ENCODE assay signal across 18 cellular contexts in genomic region chr2:28898048-28898447, GRCh38. TPM values are rescaled to one million over a fixed set of nuclear protein-coding genes. Genes with fewer than 3 reads are reported as not detected.
DNase-seq lines count a peak whose midpoint lies in the region; ATAC-seq lines count a peak whose summit lies in the region.
"Had no signal": no experiment of that assay in that cellular context is flagged by ENCODE, and none has a peak within 500 bp of the region (broad histone marks: within the 10 kb centered on the region; RNA-seq: fewer than 3 reads in every experiment).

No MANE protein-coding gene starts in this region.

- peak overlapping the region; percentile 1 for H3K4me3 Mint-ChIP-seq in activated CD4-positive, alpha-beta memory T cell treated with anti-CD3 and anti-CD28 coated beads, Interleukin-2, amount 10 ng/mL, durations not matched to agents 7 days and 5 days

- no peak overlapping the region for H3K14ac ChIP-seq in mesenchymal stem cell (ENCODE audit: low read length in 2 of 2)

- H3K18ac ChIP-seq in mesenchymal stem cell (ENCODE audit: low read depth in 1 of 2, low read length in 2 of 2), result no peak overlapping the region

- peaks cover 59% of the 10 kb centered on the region for H3K4me1 Mint-ChIP-seq in activated CD4-positive, alpha-beta memory T cell treated with anti-CD3 and anti-CD28 coated beads, Interleukin-2, amount 10 ng/mL, durations not matched to agents 7 days and 5 days

- H3K27me3 Mint-ChIP-seq in activated CD4-positive, alpha-beta memory T cell treated with anti-CD3 and anti-CD28 coated beads, Interleukin-2, amount 10 ng/mL, durations not matched to agents 7 days and 5 days, result no peaks in the 10 kb centered on the region

- H3K9me3 ChIP-seq in HAP-1, result no peaks in the 10 kb centered on the region
- no peaks in the 10 kb centered on the region for H3K9me3 ChIP-seq in mesenchymal stem cell (ENCODE audit: control insufficient read depth, low read length)
- H3K9me3 ChIP-seq: thyroid gland had no signal

- POLR2A ChIA-PET in activated CD4-positive, alpha-beta memory T cell treated with anti-CD3 and anti-CD28 coated beads, Interleukin-2, amount 10 ng/mL, durations not matched to agents 7 days and 5 days (lab: Charles Lee), result interaction anchor here (5.4 kb wide), 1 partner anchor 28 kb away, joined by 114 read pairs; the partner anchor contains the start of gene TRMT61B

- H2BK15ac ChIP-seq in mesenchymal stem cell (ENCODE audit: low read depth, poor library complexity, severe bottlenecking), result no peak overlapping the region

- H3K27ac Mint-ChIP-seq in activated CD4-positive, alpha-beta memory T cell treated with anti-CD3 and anti-CD28 coated beads, Interleukin-2, amount 10 ng/mL, durations not matched to agents 7 days and 5 days, result no peak overlapping the region
- H3K27ac Mint-ChIP-seq: nephron had no signal

- peaks cover 11% of the 10 kb centered on the region for H3K36me3 Mint-ChIP-seq in activated CD4-positive, alpha-beta memory T cell treated with anti-CD3 and anti-CD28 coated beads, Interleukin-2, amount 10 ng/mL, durations not matched to agents 7 days and 5 days (ENCODE audit: low read depth)

- H3K36me3 ChIP-seq in HAP-1 (replicated peaks) (peaks cover 35% of the 10 kb centered on the region), mesenchymal stem cell (ENCODE audit: control insufficient read depth in 1 of 2, insufficient read depth in 2 of 2, low read depth in 1 of 2, low read length in 2 of 2) (peaks cover 0 to 11% of the 10 kb centered on the region in 2 experiments)

- no peak overlapping the region for H3K4ac ChIP-seq in mesenchymal stem cell (ENCODE audit: low read depth in 1 of 2, low read length in 2 of 2)

- no peaks in the 10 kb centered on the region for H3K9me3 Mint-ChIP-seq in activated CD4-positive, alpha-beta memory T cell treated with anti-CD3 and anti-CD28 coated beads, Interleukin-2, amount 10 ng/mL, durations not matched to agents 7 days and 5 days

- no peak overlapping the region for H3K23ac ChIP-seq in mesenchymal stem cell (ENCODE audit: low read length in 2 of 2)

- H3K79me1 ChIP-seq in mesenchymal stem cell (replicated peaks; ENCODE audit: low read length, poor library complexity, severe bottlenecking), result no peaks in the 10 kb centered on the region

- peak overlapping the region; percentile 4 for H3K9ac ChIP-seq in mesenchymal stem cell (ENCODE audit: low read length)

- H4K8ac ChIP-seq in mesenchymal stem cell (ENCODE audit: low read length), result no peak overlapping the region

- no peaks in the 10 kb centered on the region for H3K27me3 ChIP-seq in HAP-1 (ENCODE audit: low read depth)
- no peaks in the 10 kb centered on the region for H3K27me3 ChIP-seq in mesenchymal stem cell (ENCODE audit: control insufficient read depth in 1 of 2, insufficient read depth in 1 of 2, low read length in 2 of 2)
- H3K27me3 ChIP-seq: dorsolateral prefrontal cortex, thyroid gland had no signal

- H3K4me2 ChIP-seq in mesenchymal stem cell (ENCODE audit: low read length, poor library complexity, severe bottlenecking), result peak overlapping the region; percentile 17

- no peak overlapping the region for H2AFZ ChIP-seq in mesenchymal stem cell (ENCODE audit: low read depth, low read length)

- H3K4me3 ChIP-seq in HAP-1 (peak overlapping the region; percentile 93; the same call in 1 of the 2 replicates), mesenchymal stem cell (ENCODE audit: insufficient read depth in 1 of 2, low read depth in 1 of 2, low read length in 2 of 2) (no peak overlapping the region)
- H3K4me3 ChIP-seq: dorsolateral prefrontal cortex, thyroid gland had no signal

- H4K91ac ChIP-seq in mesenchymal stem cell (ENCODE audit: low read length), result no peak overlapping the region

- CTCF ChIA-PET in activated CD4-positive, alpha-beta memory T cell treated with anti-CD3 and anti-CD28 coated beads, Interleukin-2, amount 10 ng/mL, durations not matched to agents 7 days and 5 days (lab: Charles Lee), result interaction anchor here (0.5 kb wide), 1 partner anchor 552 kb away, joined by 3 read pairs; no protein-coding TSS in a partner anchor

- H3K4me1 ChIP-seq in HAP-1 (peaks cover 35% of the 10 kb centered on the region), mesenchymal stem cell (ENCODE audit: control insufficient read depth, insufficient read depth, low read depth, low read length) (peaks cover 4% of the 10 kb centered on the region)

- H2AK5ac ChIP-seq in mesenchymal stem cell (ENCODE audit: low read length, severe bottlenecking), result no peak overlapping the region

- ATAC-seq in GM21528 (IDR thresholded peaks at IDR 0.05; ENCODE audit: low FRiP score, unreplicated experiment), result no peak

- H2BK5ac ChIP-seq in mesenchymal stem cell (ENCODE audit: low read depth, low read length, poor library complexity, severe bottlenecking), result no peak overlapping the region

- no peak overlapping the region for H2BK12ac ChIP-seq in mesenchymal stem cell (ENCODE audit: low read length in 2 of 2)

- H2BK120ac ChIP-seq in mesenchymal stem cell (ENCODE audit: low read depth, low read length), result no peak overlapping the region

- no peak overlapping the region for H3K27ac ChIP-seq in mesenchymal stem cell (ENCODE audit: low read length, poor library complexity, severe bottlenecking)
- H3K27ac ChIP-seq: dorsolateral prefrontal cortex, thyroid gland had no signal

- peak; percentile 12 for DNase-seq in NCI-H82 (lab: John Stamatoyannopoulos, UW)
- DNase-seq in NCI-H82 treated with DMSO at 0.1 percent for 48 hours (lab: John Stamatoyannopoulos, UW; ENCODE audit: unreplicated experiment), result no peak
- DNase-seq in HAP-1 (ENCODE audit: low spot score in 2 of 2), result no peak
- DNase-seq in activated CD4-positive, alpha-beta memory T cell treated with anti-CD3 and anti-CD28 coated beads, Interleukin-2, amount 10 ng/mL, durations not matched to agents 7 days and 5 days, result no peak
- DNase-seq in mesenchymal stem cell, result no peak
- DNase-seq in anterior cingulate cortex (lab: John Stamatoyannopoulos, UW), result no peak
- DNase-seq in NCI-H2171 treated with DMSO at 0.1 percent for 48 hours (lab: John Stamatoyannopoulos, UW), result no peak
- DNase-seq: 8988T; activated CD8-positive, alpha-beta memory T cell treated with anti-CD3 and anti-CD28 coated beads for 24 hours; aorta; DMS53; dorsolateral prefrontal cortex; foreskin fibroblast; kidney; NCI-H187; thyroid gland had no signal

- in situ Hi-C loops in HAP-1 (cut with MboI; ENCODE audit: low sequenced_read_pairs), result no loop called here

- no CpG with 5 or more reads among the region's 1 CpG for WGBS in mesenchymal stem cell

RNA-seq across cellular contexts. Expression of gene WDR43, which starts 3.6 kb away (rescaled TPM):
- 10 to 100 TPM; 45.5 to 47.2 TPM for total RNA-seq in activated CD4-positive, alpha-beta memory T cell treated with anti-CD3 and anti-CD28 coated beads, Interleukin-2, amount 10 ng/mL, durations not matched to agents 7 days and 5 days
- 25.2 TPM for polyA plus RNA-seq in mesenchymal stem cell (2013, experiment 1 of 2)
- polyA plus RNA-seq in mesenchymal stem cell (2013, experiment 2 of 2), result 25.0 TPM

RNA-seq across cellular contexts. Expression of gene TRMT61B, which starts 27.9 kb away (rescaled TPM):
- total RNA-seq in activated CD4-positive, alpha-beta memory T cell treated with anti-CD3 and anti-CD28 coated beads, Interleukin-2, amount 10 ng/mL, durations not matched to agents 7 days and 5 days, result 10 to 100 TPM; 13.1 to 14.1 TPM
- 9.3 TPM for polyA plus RNA-seq in mesenchymal stem cell (2013, experiment 1 of 2)
- polyA plus RNA-seq in mesenchymal stem cell (2013, experiment 2 of 2), result 11.9 TPM
